ENCODE assay signal across 1 cellular context in genomic region chr2:119544075-119545031, GRCh38.
TF ChIP-seq lines count a peak whose summit lies in the region.

Gene CFAP221 (plus strand): TSS chr2:119544449. CDS start chr2:119546132, 1,683 bp downstream.

TF ChIP-seq in K562, 482 proteins besides CTCF, POLR2A, EP300 and RAD21 (continued from another document and continues in another):
- 0 out of 2 replicates have a peak, but pooled peaks have one; percentile 62 for TF ChIP-seq ARID4B (CRISPR knock-in tag; IDR thresholded peaks at IDR 0.05)
- no peak for TF ChIP-seq STAG1 (CRISPR knock-in tag; IDR thresholded peaks at IDR 0.05; ENCODE audit: borderline replicate concordance)
- TF ChIP-seq ASH1L (IDR thresholded peaks at IDR 0.05; ENCODE audit: borderline replicate concordance, low read depth, partially characterized antibody): peak; percentile 80
- peak; percentile 87 for TF ChIP-seq RBM22 (IDR thresholded peaks at IDR 0.05; ENCODE audit: low read depth, low read length, poor library complexity, severe bottlenecking)
- peak; percentile 94 for TF ChIP-seq MBD2 (IDR thresholded peaks at IDR 0.05; ENCODE audit: borderline replicate concordance, low read depth)
- TF ChIP-seq E2F3 (CRISPR knock-in tag; IDR thresholded peaks at IDR 0.05): peak; percentile 77; the same call in 1 of the 2 replicates
- TF ChIP-seq E2F4 (CRISPR knock-in tag; IDR thresholded peaks at IDR 0.05; ENCODE audit: low read depth): 0 out of 2 replicates have a peak, but pooled peaks have one; percentile 38
- peak; percentile 77; the same call in 1 of the 2 replicates for TF ChIP-seq E2F1 (CRISPR knock-in tag; IDR thresholded peaks at IDR 0.05)
- TF ChIP-seq HOXB6 (CRISPR knock-in tag; IDR thresholded peaks at IDR 0.05; ENCODE audit: borderline replicate concordance): no peak
- TF ChIP-seq ZNF12 (CRISPR knock-in tag; IDR thresholded peaks at IDR 0.05): peak; percentile 44; the same call in 1 of the 2 replicates
- no peak for TF ChIP-seq ATF1 (CRISPR knock-in tag; IDR thresholded peaks at IDR 0.05)
- peak; percentile 77 for TF ChIP-seq ATF1 (tag; IDR thresholded peaks at IDR 0.05)
- TF ChIP-seq MCM3 (IDR thresholded peaks at IDR 0.05): peak; percentile 73; the same call in 1 of the 2 replicates
- peak; percentile 16 for TF ChIP-seq SMAD1 (IDR thresholded peaks at IDR 0.05; ENCODE audit: low read depth, low read length, partially characterized antibody)
- peak; percentile 77 for TF ChIP-seq EGR1 (conservative IDR thresholded peaks at IDR 0.05)
- TF ChIP-seq RBFOX2 (IDR thresholded peaks at IDR 0.05; ENCODE audit: low read depth, low read length): peak; percentile 59
- TF ChIP-seq TAF7 (tag; IDR thresholded peaks at IDR 0.05): no peak
- TF ChIP-seq KLF13 (tag; IDR thresholded peaks at IDR 0.05; ENCODE audit: borderline replicate concordance, low read depth): peak; percentile 48; the same call in 1 of the 2 replicates
- TF ChIP-seq TRIM28 (IDR thresholded peaks at IDR 0.05): peak; percentile 22; the same call in 1 of the 2 replicates
- TF ChIP-seq E2F6 (IDR thresholded peaks at IDR 0.05; ENCODE audit: borderline replicate concordance in 1 of 2, extremely low read depth in 1 of 2, insufficient read depth in 1 of 2, insufficient read length in 1 of 2, low read depth in 1 of 2, low read length in 1 of 2, poor library complexity in 1 of 2, severe bottlenecking in 1 of 2): peak in 1 of 2 experiments; percentile 5
- TF ChIP-seq FOXK2 (conservative IDR thresholded peaks at IDR 0.05 in 1 of 2, IDR thresholded peaks at IDR 0.05 in 1 of 2; ENCODE audit: low read depth in 2 of 2): peak in 1 of 2 experiments; percentile 99; a peak in 2 of 4 replicates
- no peak for TF ChIP-seq DACH1 (IDR thresholded peaks at IDR 0.05; ENCODE audit: partially characterized antibody)
- no peak for TF ChIP-seq COPS2 (conservative IDR thresholded peaks at IDR 0.05)
- TF ChIP-seq SUPT5H (IDR thresholded peaks at IDR 0.05): 0 out of 2 replicates have a peak, but pooled peaks have one; percentile 19
- peak; percentile 72 for TF ChIP-seq POLR2G (IDR thresholded peaks at IDR 0.05; ENCODE audit: low read depth, low read length)
- 0 out of 2 replicates have a peak, but pooled peaks have one; percentile 8 for TF ChIP-seq GMEB1 (CRISPR knock-in tag; IDR thresholded peaks at IDR 0.05)
- TF ChIP-seq PBX2 (CRISPR knock-in tag; IDR thresholded peaks at IDR 0.05; ENCODE audit: low read depth): peak; percentile 67
- TF ChIP-seq PBX2 (tag; conservative IDR thresholded peaks at IDR 0.05; ENCODE audit: low read depth): peak; percentile 89
- TF ChIP-seq KDM5B (IDR thresholded peaks at IDR 0.05; ENCODE audit: insufficient replicate concordance, low read depth, low read length): peak; percentile 33
- no peak for TF ChIP-seq ZNF217 (CRISPR knock-in tag; IDR thresholded peaks at IDR 0.05)
- TF ChIP-seq CTBP1 (IDR thresholded peaks at IDR 0.05; ENCODE audit: borderline replicate concordance): peak; percentile 69; the same call in 1 of the 2 replicates
- TF ChIP-seq UBTF (IDR thresholded peaks at IDR 0.05; ENCODE audit: borderline replicate concordance in 1 of 2, low read depth in 2 of 2, low read length in 2 of 2): no peak; a peak in 1 of 4 replicates
- TF ChIP-seq TCF7L2 (IDR thresholded peaks at IDR 0.05; ENCODE audit: low read depth, low read length): peak; percentile 89
- peak; percentile 36; the same call in 1 of the 2 replicates for TF ChIP-seq VEZF1 (CRISPR knock-in tag; IDR thresholded peaks at IDR 0.05)
- TF ChIP-seq MXI1 (IDR thresholded peaks at IDR 0.05; ENCODE audit: low read depth, low read length): peak; percentile 74
- TF ChIP-seq MAZ (CRISPR knock-in tag; conservative IDR thresholded peaks at IDR 0.05 in 1 of 2, IDR thresholded peaks at IDR 0.05 in 1 of 2): peak; percentile 31 to 69; a peak in 2 of 4 replicates
- no peak for TF ChIP-seq RBM15 (IDR thresholded peaks at IDR 0.05; ENCODE audit: insufficient read depth, low read length)
